28 cellular contexts compared by ENCODE assay signal in genomic region chr22:36391648-36392047, GRCh38. TPM values are rescaled to one million over a fixed set of nuclear protein-coding genes. Genes with fewer than 3 reads are reported as not detected.
A peak's percentile ranks its signal among the peaks of the same experiment; 100 is the strongest.
DNase-seq lines count a peak whose midpoint lies in the region; ATAC-seq and TF ChIP-seq lines count a peak whose summit lies in the region.
"Had no signal": no experiment of that assay in that cellular context is flagged by ENCODE, and none has a peak within 500 bp of the region (broad histone marks: within the 10 kb centered on the region; RNA-seq: fewer than 3 reads in every experiment).

No MANE protein-coding gene starts in this region.

- no peaks in the 10 kb centered on the region for H3K27me3 Mint-ChIP-seq in stimulated activated memory B cell treated with anti-CD40 and anti-IgM and Interleukin-4, amounts not matched to agents 10 μg/mL and 1 μg/mL and 100 μg/mL, for 72 hours
- no peaks in the 10 kb centered on the region for H3K27me3 Mint-ChIP-seq in activated CD8-positive, alpha-beta T cell treated with anti-CD3 and anti-CD28 coated beads for 36 hours
- H3K27me3 Mint-ChIP-seq: activated T-cell treated with anti-CD3 and anti-CD28 coated beads, Interleukin-2, amount 50 U/mL, for 24 hours had no signal

- H3K18ac ChIP-seq in mesenchymal stem cell (ENCODE audit: low read depth in 1 of 2, low read length in 2 of 2), result peak overlapping the region in 1 of 2 experiments; percentile 28

- intact Hi-C loops in cardiac septum (cut with DNase I), result no loop called here
- intact Hi-C loops in activated CD8-positive, alpha-beta T cell treated with anti-CD3 and anti-CD28 coated beads for 36 hours (cut with micrococcal nuclease), result no loop called here

- H3K27ac ChIP-seq in cardiac muscle cell (peak overlapping the region; percentile 69), mesenchymal stem cell (ENCODE audit: low read length, poor library complexity, severe bottlenecking) (no peak overlapping the region)
- H3K27ac ChIP-seq: foreskin keratinocyte had no signal

- peak overlapping the region; percentile 3 for H2BK15ac ChIP-seq in mesenchymal stem cell (ENCODE audit: low read depth, poor library complexity, severe bottlenecking)

- POLR2A ChIA-PET in activated CD8-positive, alpha-beta T cell treated with anti-CD3 and anti-CD28 coated beads for 36 hours (lab: Charles Lee), result no interaction called here

- H3K4me1 ChIP-seq in cardiac muscle cell (ENCODE audit: low read depth) (peaks cover 6% of the 10 kb centered on the region), mesenchymal stem cell (ENCODE audit: control insufficient read depth, insufficient read depth, low read depth, low read length) (peaks cover 5% of the 10 kb centered on the region)

- no peak overlapping the region for H3K4me2 ChIP-seq in mesenchymal stem cell (ENCODE audit: low read length, poor library complexity, severe bottlenecking)
- H3K4me2 ChIP-seq: SK-N-SH had no signal

- H3K9me3 ChIP-seq in cardiac muscle cell (ENCODE audit: low read depth) (no peaks in the 10 kb centered on the region), mesenchymal stem cell (ENCODE audit: control insufficient read depth, low read length) (no peaks in the 10 kb centered on the region)
- H3K9me3 ChIP-seq: HAP-1, sigmoid colon, SK-N-SH had no signal

- WGBS in mesenchymal stem cell, result 92% methylated on average over 3 of the region's 3 CpGs

- H3K4me3 ChIP-seq in cardiac muscle cell (no peak overlapping the region), mesenchymal stem cell (ENCODE audit: insufficient read depth in 1 of 2, low read depth in 1 of 2, low read length in 2 of 2) (no peak overlapping the region)
- H3K4me3 ChIP-seq: HAP-1, lung, sigmoid colon had no signal

- peaks cover 3% of the 10 kb centered on the region for H3K36me3 Mint-ChIP-seq in stimulated activated memory B cell treated with anti-CD40 and anti-IgM and Interleukin-4, amounts not matched to agents 10 μg/mL and 1 μg/mL and 100 μg/mL, for 72 hours
- H3K36me3 Mint-ChIP-seq in activated CD8-positive, alpha-beta T cell treated with anti-CD3 and anti-CD28 coated beads for 36 hours (ENCODE audit: low read depth), result peaks cover 2% of the 10 kb centered on the region

- no peak for DNase-seq in cardiac muscle cell (ENCODE audit: low read depth in 1 of 2, low spot score in 1 of 2)
- no peak for DNase-seq in cardiac septum (ENCODE audit: low spot score)
- peak; percentile 49 for DNase-seq in OCI-M1 (lab: John Stamatoyannopoulos, UW)
- no peak for DNase-seq in mesenchymal stem cell
- no peak for DNase-seq in activated CD8-positive, alpha-beta T cell treated with anti-CD3 and anti-CD28 coated beads for 36 hours
- DNase-seq in CD1c-positive myeloid dendritic cell (ENCODE audit: extremely low spot score), result no peak
- DNase-seq in HCEC 1CT, result no peak
- DNase-seq: activated CD8-positive, alpha-beta memory T cell treated with anti-CD3 and anti-CD28 coated beads for 24 hours; activated naive CD4-positive, alpha-beta T cell treated with Interleukin-2 at 50 U/mL for 16 hours; activated T-cell treated with anti-CD3 and anti-CD28 coated beads, Interleukin-2, amount 50 U/mL, for 24 hours; amygdala; C1 segment of cervical spinal cord; central memory CD4-positive, alpha-beta T cell; effector CD4-positive, alpha-beta T cell; foreskin keratinocyte; islet precursor cell; NCI-H1436; NCI-H524; NK-92 treated with Interleukin-12 subunit alpha and Interleukin-12 subunit beta, amount 100 ng/mL, for 24 hours; RPMI8226; sigmoid colon; SK-N-SH; stimulated activated CD8-positive, alpha-beta memory T cell treated with anti-CD3 and anti-CD28 coated beads, Interleukin-4, amount 100 ng/mL, for 48 hours; substantia nigra; T-helper 9 cell had no signal

- peak overlapping the region in 1 of 2 experiments; percentile 9 for H2BK12ac ChIP-seq in mesenchymal stem cell (ENCODE audit: low read length in 2 of 2)

- no peak for ATAC-seq in stimulated activated memory B cell treated with anti-CD40 and anti-IgM and Interleukin-4, amounts not matched to agents 10 μg/mL and 1 μg/mL and 100 μg/mL, for 72 hours
- ATAC-seq in activated CD8-positive, alpha-beta T cell treated with anti-CD3 and anti-CD28 coated beads for 36 hours, result no peak
- ATAC-seq: foreskin keratinocyte had no signal

- TF ChIP-seq CTCF in cardiac muscle cell (IDR thresholded peaks at IDR 0.05; ENCODE audit: low read depth, low read length), result no peak
- no peak for TF ChIP-seq CTCF in activated CD8-positive, alpha-beta T cell treated with anti-CD3 and anti-CD28 coated beads for 36 hours (IDR thresholded peaks at IDR 0.05)

- no peak overlapping the region for H3K14ac ChIP-seq in mesenchymal stem cell (ENCODE audit: low read length in 2 of 2)

- no peaks in the 10 kb centered on the region for H3K36me3 ChIP-seq in cardiac muscle cell
- H3K36me3 ChIP-seq in mesenchymal stem cell (ENCODE audit: control insufficient read depth in 1 of 2, insufficient read depth in 2 of 2, low read depth in 1 of 2, low read length in 2 of 2), result peaks cover 0 to 5% of the 10 kb centered on the region in 2 experiments
- H3K36me3 ChIP-seq: sigmoid colon had no signal

- H4K91ac ChIP-seq in mesenchymal stem cell (ENCODE audit: low read length), result peak overlapping the region; percentile 7

- H3K27me3 ChIP-seq in cardiac muscle cell (no peaks in the 10 kb centered on the region), mesenchymal stem cell (ENCODE audit: control insufficient read depth in 1 of 2, insufficient read depth in 1 of 2, low read length in 2 of 2) (no peaks in the 10 kb centered on the region)
- H3K27me3 ChIP-seq: foreskin keratinocyte, sigmoid colon had no signal

- peaks cover 33% of the 10 kb centered on the region for H3K4me1 Mint-ChIP-seq in stimulated activated memory B cell treated with anti-CD40 and anti-IgM and Interleukin-4, amounts not matched to agents 10 μg/mL and 1 μg/mL and 100 μg/mL, for 72 hours
- peaks cover 11% of the 10 kb centered on the region for H3K4me1 Mint-ChIP-seq in activated CD8-positive, alpha-beta T cell treated with anti-CD3 and anti-CD28 coated beads for 36 hours (ENCODE audit: low read depth)

- H3K27ac Mint-ChIP-seq in stimulated activated memory B cell treated with anti-CD40 and anti-IgM and Interleukin-4, amounts not matched to agents 10 μg/mL and 1 μg/mL and 100 μg/mL, for 72 hours, result peak overlapping the region; percentile 46
- no peak overlapping the region for H3K27ac Mint-ChIP-seq in activated CD8-positive, alpha-beta T cell treated with anti-CD3 and anti-CD28 coated beads for 36 hours
- H3K27ac Mint-ChIP-seq: activated T-cell treated with anti-CD3 and anti-CD28 coated beads, Interleukin-2, amount 50 U/mL, for 24 hours had no signal

- no peak overlapping the region for H2BK5ac ChIP-seq in mesenchymal stem cell (ENCODE audit: low read depth, low read length, poor library complexity, severe bottlenecking)

- peak overlapping the region; percentile 4 for H2AK5ac ChIP-seq in mesenchymal stem cell (ENCODE audit: low read length, severe bottlenecking)

- no peak overlapping the region for H3K23ac ChIP-seq in mesenchymal stem cell (ENCODE audit: low read length in 2 of 2)

- peak overlapping the region; percentile 54 for H4K8ac ChIP-seq in mesenchymal stem cell (ENCODE audit: low read length)

- no peak overlapping the region for H2AFZ ChIP-seq in mesenchymal stem cell (ENCODE audit: low read depth, low read length)

- no peaks in the 10 kb centered on the region for H3K9me3 Mint-ChIP-seq in stimulated activated memory B cell treated with anti-CD40 and anti-IgM and Interleukin-4, amounts not matched to agents 10 μg/mL and 1 μg/mL and 100 μg/mL, for 72 hours
- H3K9me3 Mint-ChIP-seq in activated CD8-positive, alpha-beta T cell treated with anti-CD3 and anti-CD28 coated beads for 36 hours, result no peaks in the 10 kb centered on the region
- H3K9me3 Mint-ChIP-seq: activated T-cell treated with anti-CD3 and anti-CD28 coated beads, Interleukin-2, amount 50 U/mL, for 24 hours had no signal

- no peak overlapping the region for H2BK120ac ChIP-seq in mesenchymal stem cell (ENCODE audit: low read depth, low read length)

- peak overlapping the region in 1 of 2 experiments; percentile 35 for H3K4ac ChIP-seq in mesenchymal stem cell (ENCODE audit: low read depth in 1 of 2, low read length in 2 of 2)

- peaks cover 4% of the 10 kb centered on the region for H3K79me1 ChIP-seq in mesenchymal stem cell (replicated peaks; ENCODE audit: low read length, poor library complexity, severe bottlenecking)

- no peak overlapping the region for H3K4me3 Mint-ChIP-seq in stimulated activated memory B cell treated with anti-CD40 and anti-IgM and Interleukin-4, amounts not matched to agents 10 μg/mL and 1 μg/mL and 100 μg/mL, for 72 hours
- H3K4me3 Mint-ChIP-seq in activated CD8-positive, alpha-beta T cell treated with anti-CD3 and anti-CD28 coated beads for 36 hours, result no peak overlapping the region
- H3K4me3 Mint-ChIP-seq: activated T-cell treated with anti-CD3 and anti-CD28 coated beads, Interleukin-2, amount 50 U/mL, for 24 hours had no signal

- CTCF ChIA-PET in activated CD8-positive, alpha-beta T cell treated with anti-CD3 and anti-CD28 coated beads for 36 hours (lab: Charles Lee), result interaction anchor here (0.6 kb wide), 1 partner anchor 156 kb away, joined by 3 read pairs; no protein-coding TSS in a partner anchor

- no peak overlapping the region for H3K9ac ChIP-seq in mesenchymal stem cell (ENCODE audit: low read length)
- H3K9ac ChIP-seq: SK-N-SH had no signal

RNA-seq across cellular contexts. Expression of gene MYH9, which starts 3.9 kb away (rescaled TPM):
- total RNA-seq in cardiac muscle cell (131 and 174 TPM in 2 replicates), cardiac septum (282 TPM)
- 88.7 and 98.0 TPM in 2 replicates for polyA plus RNA-seq in cardiac muscle cell
- 369 TPM for polyA plus RNA-seq in mesenchymal stem cell (2013, experiment 1 of 2)
- polyA plus RNA-seq in mesenchymal stem cell (2013, experiment 2 of 2), result 336 TPM
- 100 to 1,000 TPM; 624 to 679 TPM for total RNA-seq in activated CD8-positive, alpha-beta T cell treated with anti-CD3 and anti-CD28 coated beads for 36 hours
